ENCODE assay signal across 9 cellular contexts in genomic region chr4:186551849-186552248, GRCh38. TPM values are rescaled to one million over a fixed set of nuclear protein-coding genes. Genes with fewer than 3 reads are reported as not detected.
"Had no signal": no experiment of that assay in that cellular context is flagged by ENCODE, and none has a peak within 500 bp of the region (broad histone marks: within the 10 kb centered on the region; RNA-seq: fewer than 3 reads in every experiment).

No MANE protein-coding gene starts in this region.

- H3K4me2 ChIP-seq: GM23338 had no signal

- H3K9me3 ChIP-seq: HAP-1 had no signal

- H3K4me3 ChIP-seq: GM23248, GM23338, HAP-1 had no signal

- H3K4me1 ChIP-seq: HAP-1 had no signal

- DNase-seq: GM23248, GOT3, H7, H9, HCEC 1CT, HFFc6 had no signal

- H3K9ac ChIP-seq: GM23248 had no signal

- ATAC-seq: GM23338, HCT116 had no signal

- H3K36me3 ChIP-seq: HAP-1 had no signal

- H2AFZ ChIP-seq: GM23248, GM23338 had no signal

- H3K27ac ChIP-seq: GM23248 had no signal

RNA-seq across cellular contexts. Expression of gene MTNR1A, which starts 3.5 kb away (rescaled TPM):
- total RNA-seq: GM23248, HFFc6 had no signal
- polyA plus RNA-seq: GM23248 had no signal
